Comparison of ENCODE assay signal across 19 cellular contexts in genomic region chr6:38115633-38116022, GRCh38.
"Had no signal": no experiment of that assay in that cellular context is flagged by ENCODE, and none has a peak within 500 bp of the region (broad histone marks: within the 10 kb centered on the region; RNA-seq: fewer than 3 reads in every experiment).

No MANE protein-coding gene starts in this region.

- H3K4me1 ChIP-seq: colonic mucosa, uterus had no signal

- H3K27ac ChIP-seq: colonic mucosa, esophagus muscularis mucosa, gastroesophageal sphincter, right atrium auricular region, sigmoid colon, skin epidermis, tibial nerve, uterus had no signal

- H3K27me3 ChIP-seq: colonic mucosa, esophagus muscularis mucosa, gastroesophageal sphincter, right atrium auricular region, sigmoid colon, tibial nerve, uterus had no signal

- H3K36me3 ChIP-seq: colonic mucosa, uterus had no signal

- H3K9me3 ChIP-seq: colonic mucosa, esophagus muscularis mucosa, gastroesophageal sphincter, right atrium auricular region, sigmoid colon, tibial nerve, uterus had no signal

- ATAC-seq: gastroesophageal sphincter; left lobe of liver; natural killer cell; stimulated activated memory B cell treated with anti-CD40 and anti-IgM and Interleukin-4, amounts not matched to agents 10 μg/mL and 1 μg/mL and 100 μg/mL, for 72 hours had no signal

- DNase-seq: cerebellar nuclear complex; colonic mucosa; dermis blood vessel endothelial cell; head of caudate nucleus; hippocampal formation; kidney glomerular epithelial cell; natural killer cell; posterior cingulate gyrus; sigmoid colon; stimulated activated CD4-positive, alpha-beta T cell treated with anti-CD3 and anti-CD28 coated beads, Interleukin-4, amount 100 ng/mL, for 1 hour; stimulated activated CD8-positive, alpha-beta memory T cell treated with anti-CD3 and anti-CD28 coated beads, Interleukin-4, amount 100 ng/mL, for 48 hours; uterus had no signal

- H3K4me3 ChIP-seq: colonic mucosa, esophagus muscularis mucosa, gastroesophageal sphincter, right atrium auricular region, sigmoid colon, skin epidermis, tibial nerve, uterus had no signal
